In the genomic region with DNA sequence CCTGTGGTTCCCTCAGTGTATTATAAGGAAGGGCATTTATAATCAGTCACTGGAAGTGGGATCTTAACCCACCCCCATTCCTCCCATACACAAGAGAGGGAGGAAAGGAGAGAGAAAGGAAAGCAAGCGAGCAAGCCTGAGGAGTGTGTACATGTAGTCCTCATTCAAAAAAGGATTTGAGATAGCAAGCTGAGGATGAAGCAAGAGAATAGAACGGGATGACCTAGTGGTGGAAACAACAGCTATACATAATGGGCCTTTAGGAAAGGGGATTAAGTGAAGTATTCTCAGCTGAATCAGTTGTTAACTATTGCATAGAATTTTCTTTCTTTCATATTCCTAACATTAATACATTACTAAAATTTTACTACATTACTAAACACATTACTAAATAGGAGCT, we compare ENCODE assay signal across 31 cellular contexts.
"Had no signal": no experiment of that assay in that cellular context is flagged by ENCODE, and none has a peak within 500 bp of the region (broad histone marks: within the 10 kb centered on the region; RNA-seq: fewer than 3 reads in every experiment).

No MANE protein-coding gene starts in this region.

- DNase-seq: naive thymus-derived CD4-positive, alpha-beta T cell; natural killer cell; nephron progenitor cell; occipital lobe; ovary; posterior cingulate gyrus; psoas muscle; right cardiac atrium; right lobe of liver; sigmoid colon; small intestine; stimulated activated CD4-positive, alpha-beta T cell treated with anti-CD3 and anti-CD28 coated beads, Interleukin-15, amount 100 ng/mL, for 24 hours; stimulated activated CD4-positive, alpha-beta T cell treated with anti-CD3 and anti-CD28 coated beads, Interleukin-2, amount 100 ng/mL, for 24 hours; stimulated activated CD4-positive, alpha-beta T cell treated with anti-CD3 and anti-CD28 coated beads, Interleukin-2, amount 100 ng/mL, for 48 hours; stimulated activated CD4-positive, alpha-beta T cell treated with anti-CD3 and anti-CD28 coated beads, Interleukin-4, amount 100 ng/mL, for 24 hours; stimulated activated naive B cell treated with anti-CD40 and anti-IgM and Interleukin-4, amounts not matched to agents 10 μg/mL and 1 μg/mL and 100 μg/mL, for 72 hours; stimulated activated naive CD4-positive, alpha-beta T cell treated with Interleukin-2 at 50 U/mL for 16 hours; stomach; thyroid gland; trophoblast cell; upper lobe of left lung had no signal

- H3K27me3 ChIP-seq: neutrophil, ovary, right lobe of liver, sigmoid colon, stomach, thyroid gland, tibial nerve, upper lobe of left lung, vagina had no signal

- H3K4me1 Mint-ChIP-seq: natural killer cell; stimulated activated effector memory CD8-positive, alpha-beta T cell treated with anti-CD3 and anti-CD28 coated beads, Interleukin-12 subunit alpha, Interleukin-12 subunit beta, amount 100 ng/mL, for 72 hours had no signal

- H3K27ac ChIP-seq: neutrophil, ovary, parathyroid adenoma, psoas muscle, right lobe of liver, sigmoid colon, stomach, thoracic aorta, thyroid gland, tibial nerve, upper lobe of left lung, vagina had no signal

- H3K36me3 Mint-ChIP-seq: natural killer cell; stimulated activated effector memory CD8-positive, alpha-beta T cell treated with anti-CD3 and anti-CD28 coated beads, Interleukin-12 subunit alpha, Interleukin-12 subunit beta, amount 100 ng/mL, for 72 hours had no signal

- H3K27ac Mint-ChIP-seq: naive thymus-derived CD4-positive, alpha-beta T cell; natural killer cell; nephron progenitor cell; progenitor cell of endocrine pancreas; stimulated activated effector memory CD8-positive, alpha-beta T cell treated with anti-CD3 and anti-CD28 coated beads, Interleukin-12 subunit alpha, Interleukin-12 subunit beta, amount 100 ng/mL, for 72 hours; stimulated activated naive B cell treated with anti-CD40 and anti-IgM and Interleukin-4, amounts not matched to agents 10 μg/mL and 1 μg/mL and 100 μg/mL, for 72 hours; stimulated activated naive CD8-positive, alpha-beta T cell treated with anti-CD3 and anti-CD28 coated beads, Interleukin-15, Interleukin-2, amounts not matched to agents 100 ng/mL and 50 ng/mL, for 24 hours had no signal

- H3K79me2 ChIP-seq: parathyroid adenoma had no signal

- H3K27me3 Mint-ChIP-seq: naive thymus-derived CD4-positive, alpha-beta T cell; progenitor cell of endocrine pancreas; stimulated activated naive B cell treated with anti-CD40 and anti-IgM and Interleukin-4, amounts not matched to agents 10 μg/mL and 1 μg/mL and 100 μg/mL, for 72 hours had no signal

- H3K4me3 ChIP-seq: ovary, psoas muscle, right lobe of liver, sigmoid colon, stomach, thoracic aorta, thyroid gland, tibial nerve, upper lobe of left lung, vagina had no signal

- H3K36me3 ChIP-seq: neutrophil, ovary, right lobe of liver, sigmoid colon, stomach, thoracic aorta, thyroid gland, tibial nerve, upper lobe of left lung, vagina had no signal

- H3K4me3 Mint-ChIP-seq: naive thymus-derived CD4-positive, alpha-beta T cell; natural killer cell; nephron progenitor cell; neural crest cell; stimulated activated effector memory CD8-positive, alpha-beta T cell treated with anti-CD3 and anti-CD28 coated beads, Interleukin-12 subunit alpha, Interleukin-12 subunit beta, amount 100 ng/mL, for 72 hours; stimulated activated naive B cell treated with anti-CD40 and anti-IgM and Interleukin-4, amounts not matched to agents 10 μg/mL and 1 μg/mL and 100 μg/mL, for 72 hours; stimulated activated naive CD8-positive, alpha-beta T cell treated with anti-CD3 and anti-CD28 coated beads, Interleukin-15, Interleukin-2, amounts not matched to agents 100 ng/mL and 50 ng/mL, for 24 hours had no signal

- FAIRE-seq: small intestine, urothelium cell line had no signal

- H2AFZ ChIP-seq: parathyroid adenoma had no signal

- ATAC-seq: naive thymus-derived CD4-positive, alpha-beta T cell; natural killer cell; psoas muscle; right cardiac atrium; right lobe of liver; stimulated activated effector memory CD8-positive, alpha-beta T cell treated with anti-CD3 and anti-CD28 coated beads, Interleukin-12 subunit alpha, Interleukin-12 subunit beta, amount 100 ng/mL, for 72 hours; stimulated activated naive B cell treated with anti-CD40 and anti-IgM and Interleukin-4, amounts not matched to agents 10 μg/mL and 1 μg/mL and 100 μg/mL, for 72 hours had no signal

- H3K9me3 Mint-ChIP-seq: neural crest cell had no signal

- H3K9me3 ChIP-seq: neutrophil, ovary, psoas muscle, right lobe of liver, sigmoid colon, thyroid gland, vagina had no signal

- H3K9ac ChIP-seq: parathyroid adenoma had no signal

- H3K4me1 ChIP-seq: parathyroid adenoma, right lobe of liver, tibial nerve, upper lobe of left lung, vagina had no signal
